In genomic region chr13:42152495-42152894, GRCh38 we compare ENCODE assay signal across 21 cellular contexts.
"Had no signal": no experiment of that assay in that cellular context is flagged by ENCODE, and none has a peak within 500 bp of the region (broad histone marks: within the 10 kb centered on the region; RNA-seq: fewer than 3 reads in every experiment).

No MANE protein-coding gene starts in this region.

- H3K9me3 ChIP-seq: breast epithelium had no signal

- H3K4me1 ChIP-seq: breast epithelium had no signal

- H3K27ac ChIP-seq: breast epithelium, coronary artery had no signal

- H3K36me3 ChIP-seq: breast epithelium had no signal

- H3K27me3 ChIP-seq: breast epithelium had no signal

- H3K27ac Mint-ChIP-seq: activated CD4-positive, alpha-beta memory T cell treated with anti-CD3 and anti-CD28 coated beads, Interleukin-2, amount 10 ng/mL, durations not matched to agents 7 days and 5 days; activated CD4-positive, alpha-beta T cell treated with anti-CD3 and anti-CD28 coated beads for 36 hours; activated naive CD4-positive, alpha-beta T cell treated with anti-CD3 and anti-CD28 coated beads for 36 hours; activated naive CD8-positive, alpha-beta T cell; activated T-helper 17 cell treated with anti-CD3 and anti-CD28 coated beads, Interleukin-2, amount 50 U/mL, for 72 hours had no signal

- H3K4me3 ChIP-seq: breast epithelium, coronary artery had no signal

- DNase-seq: activated CD4-positive, alpha-beta memory T cell treated with anti-CD3 and anti-CD28 coated beads, Interleukin-2, amount 10 ng/mL, durations not matched to agents 7 days and 5 days; activated CD4-positive, alpha-beta T cell treated with anti-CD3 and anti-CD28 coated beads for 36 hours; activated CD4-positive, alpha-beta T cell treated with anti-CD3 and anti-CD28 coated beads, Interleukin-2, amount 50 U/mL, for 1 hour; activated gamma-delta T cell; activated naive CD4-positive, alpha-beta T cell treated with anti-CD3 and anti-CD28 coated beads for 36 hours; activated T-cell treated with anti-CD3 and anti-CD28 coated beads for 4 hours; activated T-cell treated with anti-CD3 and anti-CD28 coated beads, Interleukin-2, amount 50 U/mL, for 48 hours; caudate nucleus; NCI-H1105 treated with DMSO at 0.1 percent for 48 hours; NCI-H1436 treated with DMSO at 0.1 percent for 48 hours; NCI-H187; NCI-H2081; NCI-H510A treated with DMSO at 0.1 percent for 48 hours; NCI-H69; SHP77 treated with DMSO at 0.1 percent for 48 hours had no signal

- H3K4me3 Mint-ChIP-seq: activated CD4-positive, alpha-beta memory T cell treated with anti-CD3 and anti-CD28 coated beads, Interleukin-2, amount 10 ng/mL, durations not matched to agents 7 days and 5 days; activated CD4-positive, alpha-beta T cell treated with anti-CD3 and anti-CD28 coated beads for 36 hours; activated naive CD4-positive, alpha-beta T cell treated with anti-CD3 and anti-CD28 coated beads for 36 hours; activated naive CD8-positive, alpha-beta T cell; activated T-helper 17 cell treated with anti-CD3 and anti-CD28 coated beads, Interleukin-2, amount 50 U/mL, for 72 hours; T-helper 1 cell treated with Interleukin-12 subunit alpha and Interleukin-12 subunit beta and Interleukin-4 antibody, amounts not matched to agents 30 μg/mL and 1 μg/mL, for 36 hours had no signal

- FAIRE-seq: RCC 7860 had no signal

- H3K9me3 Mint-ChIP-seq: activated CD4-positive, alpha-beta memory T cell treated with anti-CD3 and anti-CD28 coated beads, Interleukin-2, amount 10 ng/mL, durations not matched to agents 7 days and 5 days; activated naive CD4-positive, alpha-beta T cell treated with anti-CD3 and anti-CD28 coated beads for 36 hours; activated T-helper 17 cell treated with anti-CD3 and anti-CD28 coated beads, Interleukin-2, amount 50 U/mL, for 72 hours; T-helper 1 cell treated with Interleukin-12 subunit alpha and Interleukin-12 subunit beta and Interleukin-4 antibody, amounts not matched to agents 30 μg/mL and 1 μg/mL, for 36 hours had no signal

- H3K27me3 Mint-ChIP-seq: activated CD4-positive, alpha-beta memory T cell treated with anti-CD3 and anti-CD28 coated beads, Interleukin-2, amount 10 ng/mL, durations not matched to agents 7 days and 5 days; activated CD4-positive, alpha-beta T cell treated with anti-CD3 and anti-CD28 coated beads for 36 hours; activated naive CD8-positive, alpha-beta T cell; activated T-helper 17 cell treated with anti-CD3 and anti-CD28 coated beads, Interleukin-2, amount 50 U/mL, for 72 hours had no signal

- ATAC-seq: activated CD4-positive, alpha-beta T cell treated with anti-CD3 and anti-CD28 coated beads for 36 hours had no signal
